23 cellular contexts compared by ENCODE assay signal in the genomic region with DNA sequence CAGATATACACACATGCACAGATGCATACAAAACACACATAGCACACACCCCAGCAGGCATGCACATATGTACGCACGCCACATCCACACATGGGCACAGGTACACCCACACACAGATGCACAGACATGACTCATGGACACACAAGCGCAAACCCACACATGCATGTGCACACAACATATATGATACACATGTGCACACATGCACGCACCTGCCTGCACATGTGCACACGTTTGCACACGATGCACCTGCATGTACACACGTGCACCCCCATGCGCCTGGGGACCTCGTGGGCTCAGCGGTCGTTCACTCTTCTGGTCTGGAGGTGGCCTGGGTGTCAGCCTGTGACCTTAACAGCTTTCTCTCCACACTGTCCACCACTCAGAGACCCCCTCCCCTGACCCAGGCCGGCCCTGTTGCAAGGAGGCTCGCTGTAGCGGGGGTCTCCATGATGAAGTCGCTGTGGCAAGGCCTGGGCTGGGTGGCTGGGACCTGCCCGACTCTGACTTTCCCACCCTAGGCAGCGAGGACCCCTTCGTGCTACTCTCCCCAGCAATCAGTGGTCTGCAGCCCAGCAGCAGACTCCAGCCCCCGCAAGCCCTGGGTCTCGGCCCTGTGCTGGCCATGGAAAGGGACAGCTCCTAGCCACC.
"Had no signal": no experiment of that assay in that cellular context is flagged by ENCODE, and none has a peak within 500 bp of the region (broad histone marks: within the 10 kb centered on the region; RNA-seq: fewer than 3 reads in every experiment).

No MANE protein-coding gene starts in this region.

- H3K4me1 ChIP-seq: gastrocnemius medialis, lower lobe of right lung, pancreas, testis, tibial artery, upper lobe of left lung had no signal

- H3K27ac ChIP-seq: epithelial cell of prostate, gastrocnemius medialis, lower lobe of right lung, neutrophil, pancreas, sigmoid colon, testis, tibial artery, upper lobe of left lung had no signal

- ATAC-seq: esophagus mucosa; gastrocnemius medialis; left ventricle myocardium superior; lower lobe of right lung; pancreas; stimulated activated memory B cell treated with anti-CD40 and anti-IgM and Interleukin-4, amounts not matched to agents 10 μg/mL and 1 μg/mL and 100 μg/mL, for 72 hours; stimulated activated naive CD8-positive, alpha-beta T cell treated with anti-CD3 and anti-CD28 coated beads, Interleukin-15, Interleukin-2, amounts not matched to agents 100 U/mL and 50 U/mL, for 24 hours had no signal

- H3K27ac Mint-ChIP-seq: nephron progenitor cell; progenitor cell of endocrine pancreas; stimulated activated memory B cell treated with anti-CD40 and anti-IgM and Interleukin-4, amounts not matched to agents 10 μg/mL and 1 μg/mL and 100 μg/mL, for 72 hours had no signal

- H3K36me3 Mint-ChIP-seq: naive thymus-derived CD8-positive, alpha-beta T cell; stimulated activated memory B cell treated with anti-CD40 and anti-IgM and Interleukin-4, amounts not matched to agents 10 μg/mL and 1 μg/mL and 100 μg/mL, for 72 hours had no signal

- H3K36me3 ChIP-seq: gastrocnemius medialis, lower lobe of right lung, neutrophil, pancreas, sigmoid colon, tibial artery, upper lobe of left lung had no signal

- FAIRE-seq: keratinocyte, pancreas, urothelium cell line had no signal

- H3K4me3 Mint-ChIP-seq: nephron progenitor cell; stimulated activated memory B cell treated with anti-CD40 and anti-IgM and Interleukin-4, amounts not matched to agents 10 μg/mL and 1 μg/mL and 100 μg/mL, for 72 hours had no signal

- H3K9me3 ChIP-seq: gastrocnemius medialis, lower lobe of right lung, neutrophil, pancreas, sigmoid colon, testis, tibial artery, upper lobe of left lung had no signal

- DNase-seq: cortex of kidney; foreskin fibroblast; gastrocnemius medialis; head of caudate nucleus; left ventricle myocardium superior; lower lobe of right lung; nephron progenitor cell; pancreas; sigmoid colon; stimulated activated CD4-positive, alpha-beta T cell treated with anti-CD3 and anti-CD28 coated beads, Interleukin-4, amount 100 ng/mL, for 4 hours; stimulated activated naive CD8-positive, alpha-beta T cell treated with anti-CD3 and anti-CD28 coated beads, Interleukin-15, Interleukin-2, amounts not matched to agents 100 U/mL and 50 U/mL, for 24 hours; substantia nigra; testis; tibial artery had no signal

- H3K4me3 ChIP-seq: gastrocnemius medialis, lower lobe of right lung, pancreas, sigmoid colon, testis, tibial artery, upper lobe of left lung had no signal

- H3K27me3 Mint-ChIP-seq: progenitor cell of endocrine pancreas had no signal

- H3K9me3 Mint-ChIP-seq: naive thymus-derived CD8-positive, alpha-beta T cell had no signal

- H3K27me3 ChIP-seq: pancreas, testis, upper lobe of left lung had no signal
